In genomic region chr13:43293986-43294880, GRCh38 we compare ENCODE assay signal across 15 cellular contexts.
DNase-seq lines count a peak whose midpoint lies in the region; ATAC-seq, FAIRE-seq and TF ChIP-seq lines count a peak whose summit lies in the region.
"Had no signal": no experiment of that assay in that cellular context is flagged by ENCODE, and none has a peak within 500 bp of the region (broad histone marks: within the 10 kb centered on the region; RNA-seq: fewer than 3 reads in every experiment).

No MANE protein-coding gene starts in this region.

- peak overlapping the region; percentile 49 for H2BK20ac ChIP-seq in IMR-90 (ENCODE audit: low read depth, low read length)

- no peak overlapping the region for H2BK5ac ChIP-seq in IMR-90 (ENCODE audit: low read depth, low read length, poor library complexity, severe bottlenecking)

- no peaks in the 10 kb centered on the region for H3K27me3 ChIP-seq in BE2C
- no peaks in the 10 kb centered on the region for H3K27me3 ChIP-seq in IMR-90 (ENCODE audit: control insufficient read depth, insufficient read depth, low read length)
- H3K27me3 ChIP-seq: BLaER1 had no signal

- peak overlapping the region in 1 of 2 experiments; percentile 72; a peak in 2 of 4 replicates for H4K8ac ChIP-seq in IMR-90 (ENCODE audit: low read depth in 2 of 2, low read length in 2 of 2)

- no peak overlapping the region for H3K9ac ChIP-seq in IMR-90 (ENCODE audit: low read depth, low read length)
- H3K9ac ChIP-seq: BLaER1 had no signal

- H4K20me1 ChIP-seq in IMR-90 (ENCODE audit: insufficient read depth, low read length), result no peaks in the 10 kb centered on the region
- H4K20me1 ChIP-seq: BLaER1 had no signal

- FAIRE-seq in GM12891 (lab: Jason Lieb, UNC), result no peak
- FAIRE-seq: GM12892 had no signal

- H2AK9ac ChIP-seq in IMR-90 (replicated peaks; ENCODE audit: low read depth, low read length, poor library complexity), result no peak overlapping the region

- peak overlapping the region; percentile 62 for H3K18ac ChIP-seq in IMR-90 (ENCODE audit: low read depth, low read length)

- TF ChIP-seq POLR2A in IMR-90 (IDR thresholded peaks at IDR 0.05; ENCODE audit: low read depth, low read length), result no peak
- no peak for TF ChIP-seq POLR2A in GM12891 (IDR thresholded peaks at IDR 0.05; ENCODE audit: low read depth, low read length)

- H3K23ac ChIP-seq in IMR-90 (ENCODE audit: low read depth, low read length), result peak overlapping the region; percentile 62; the same call in 1 of the 2 replicates

- no peak overlapping the region; the same call in 1 of the 2 replicates for H3K4me2 ChIP-seq in IMR-90 (ENCODE audit: low read depth, low read length)
- H3K4me2 ChIP-seq: BLaER1 had no signal

- H3K36me3 ChIP-seq in BE2C, result no peaks in the 10 kb centered on the region
- no peaks in the 10 kb centered on the region for H3K36me3 ChIP-seq in IMR-90 (ENCODE audit: control insufficient read depth, insufficient read depth, low read length)
- H3K36me3 ChIP-seq: BLaER1 had no signal

- no peaks in the 10 kb centered on the region for H3K79me1 ChIP-seq in IMR-90 (ENCODE audit: low read depth in 1 of 2, low read length in 2 of 2)

- H3K4me3 ChIP-seq in BE2C (ENCODE audit: low read depth, low read length) (no peak overlapping the region), IMR-90 (ENCODE audit: insufficient read depth, low read depth, low read length) (no peak overlapping the region), astrocyte of the cerebellum (ENCODE audit: low read depth, low read length) (no peak overlapping the region)
- H3K4me3 ChIP-seq: BLaER1 had no signal

- in situ Hi-C loops in IMR-90 (cut with MboI; ENCODE audit: low sequenced_read_pairs) (no loop called here), astrocyte of the cerebellum (cut with HindIII; ENCODE audit: low sequenced_read_pairs) (no loop called here)

- intact Hi-C loops in IMR-90 (cut with micrococcal nuclease), result no loop called here

- H2AFZ ChIP-seq in IMR-90 (replicated peaks; ENCODE audit: low read length, poor library complexity), result no peak overlapping the region

- no peak overlapping the region for H4K5ac ChIP-seq in IMR-90 (ENCODE audit: low read depth, low read length)

- peak overlapping the region; percentile 34; the same call in 1 of the 2 replicates for H3K27ac ChIP-seq in IMR-90 (ENCODE audit: insufficient read depth, low read length)
- H3K27ac ChIP-seq: 22Rv1, BLaER1 had no signal

- no TSS peak for BruUV-seq in IMR-90 (replicated peaks; lab: Mats Ljungman, UMichigan)

- TF ChIP-seq RAD21 in IMR-90 (IDR thresholded peaks at IDR 0.05; ENCODE audit: low read length), result no peak

- no peak overlapping the region; the same call in 2 of the 3 replicates for H2BK15ac ChIP-seq in IMR-90 (ENCODE audit: low read depth, low read length)

- peaks cover 19% of the 10 kb centered on the region for H3K4me1 ChIP-seq in BE2C
- peaks cover 14% of the 10 kb centered on the region for H3K4me1 ChIP-seq in IMR-90 (ENCODE audit: control insufficient read depth, insufficient read depth, low read length)
- H3K4me1 ChIP-seq: BLaER1, Caco-2 had no signal

- DNase-seq in BE2C, result peak; percentile 26
- peak; percentile 43 for DNase-seq in IMR-90
- DNase-seq in astrocyte of the cerebellum (ENCODE audit: low read depth), result peak; percentile 37
- DNase-seq in left kidney (ENCODE audit: low read depth, low spot score), result peak; percentile 46
- no peak for DNase-seq in GM12891 (ENCODE audit: insufficient read length, low spot score)
- DNase-seq in kidney tubule cell (ENCODE audit: low spot score), result no peak
- DNase-seq in NCI-H2196 treated with DMSO at 0.1 percent for 48 hours (lab: John Stamatoyannopoulos, UW; ENCODE audit: unreplicated experiment), result no peak
- DNase-seq: Caco-2; CD8-positive, alpha-beta memory T cell; DMS53 had no signal

- H2AK5ac ChIP-seq in IMR-90 (ENCODE audit: low read depth, low read length), result peak overlapping the region; percentile 68; the same call in 1 of the 2 replicates

- CTCF ChIA-PET in IMR-90 (lab: Yijun Ruan, JAX), result no interaction called here

- H3K4ac ChIP-seq in IMR-90 (ENCODE audit: low read depth, low read length), result peak overlapping the region; percentile 57

- peak overlapping the region; percentile 70 for H3K14ac ChIP-seq in IMR-90 (replicated peaks; ENCODE audit: low read depth, low read length)

- H3K9me3 ChIP-seq in BE2C, result no peaks in the 10 kb centered on the region
- no peaks in the 10 kb centered on the region for H3K9me3 ChIP-seq in IMR-90 (ENCODE audit: control insufficient read depth, insufficient read depth, low read length)
- H3K9me3 ChIP-seq: BLaER1, Caco-2 had no signal

- WGBS in IMR-90 (ENCODE audit: extremely low coverage in 2 of 2, insufficient read length in 1 of 2), 2 experiments, result no CpG with 5 or more reads among the region's 8 CpGs

- H3K56ac ChIP-seq in IMR-90 (ENCODE audit: extremely low read depth, insufficient read depth, low read length), result no peak overlapping the region

- TF ChIP-seq CTCF in BE2C (IDR thresholded peaks at IDR 0.05; ENCODE audit: low read depth, low read length) (no peak), IMR-90 (conservative IDR thresholded peaks at IDR 0.05; ENCODE audit: low read depth, low read length) (no peak), astrocyte of the cerebellum (IDR thresholded peaks at IDR 0.05; ENCODE audit: low read depth, low read length, missing control alignments) (no peak)

- dilution Hi-C loops in IMR-90 (cut with HindIII; ENCODE audit: low sequenced_read_pairs, unreplicated experiment), result no loop called here

- H2BK120ac ChIP-seq in IMR-90 (ENCODE audit: low read depth, low read length), result peak overlapping the region; percentile 47

- ATAC-seq in IMR-90 (ENCODE audit: low read depth), result peak; percentile 42; the same call in 1 of the 2 replicates
- ATAC-seq in HG02642 (IDR thresholded peaks at IDR 0.05; ENCODE audit: poor library complexity, unreplicated experiment), result no peak
- ATAC-seq: HCT116 had no signal

- POLR2A ChIA-PET in IMR-90 (lab: Charles Lee; ENCODE audit: unreplicated experiment), result no interaction called here

- H3K9me1 ChIP-seq in IMR-90 (ENCODE audit: insufficient read depth, low read length), result peaks cover 8% of the 10 kb centered on the region; the same call in 1 of the 2 replicates

- H4K91ac ChIP-seq in IMR-90 (ENCODE audit: insufficient read depth, low read depth, low read length), result peak overlapping the region; percentile 45; the same call in 1 of the 2 replicates

TF ChIP-seq in IMR-90, 13 proteins besides CTCF, POLR2A, EP300 and RAD21 (continues in another document):
- TF ChIP-seq USF2 (IDR thresholded peaks at IDR 0.05; ENCODE audit: low read depth, low read length) (no peak), MXI1 (IDR thresholded peaks at IDR 0.05; ENCODE audit: borderline replicate concordance, low read depth, low read length) (no peak), NFE2L2 (IDR thresholded peaks at IDR 0.05; ENCODE audit: low read depth, low read length) (no peak), SMC3 (IDR thresholded peaks at IDR 0.05; ENCODE audit: low read depth, low read length) (no peak), MAFK (IDR thresholded peaks at IDR 0.05; ENCODE audit: low read depth, low read length) (no peak), MAZ (IDR thresholded peaks at IDR 0.05; ENCODE audit: borderline replicate concordance, low read depth, low read length) (no peak), CEBPB (IDR thresholded peaks at IDR 0.05; ENCODE audit: low read depth, low read length) (no peak), CHD1 (IDR thresholded peaks at IDR 0.05; ENCODE audit: low read depth, low read length) (no peak), RCOR1 (IDR thresholded peaks at IDR 0.05; ENCODE audit: insufficient replicate concordance, low read length) (no peak), BHLHE40 (IDR thresholded peaks at IDR 0.05; ENCODE audit: low read depth, low read length) (no peak), FOS (IDR thresholded peaks at IDR 0.05; ENCODE audit: low read depth, low read length) (no peak)

TF ChIP-seq in GM12891, 5 proteins besides CTCF, POLR2A, EP300 and RAD21:
- TF ChIP-seq POLR2AphosphoS5 (IDR thresholded peaks at IDR 0.05; ENCODE audit: low read depth, low read length) (no peak), PAX5 (IDR thresholded peaks at IDR 0.05; ENCODE audit: insufficient read depth, low read length, severe bottlenecking) (no peak), TAF1 (IDR thresholded peaks at IDR 0.05; ENCODE audit: low read depth, low read length) (no peak), POU2F2 (IDR thresholded peaks at IDR 0.05; ENCODE audit: low read depth, low read length) (no peak), SPI1 (IDR thresholded peaks at IDR 0.05; ENCODE audit: low read depth, low read length) (no peak)

Comparison
In these comparisons a context has a peak if more than half of its experiments do, and no peak if none do; other contexts are left out.
1. DNase-seq: peak in BE2C (single experiment), IMR-90 (single experiment), astrocyte of the cerebellum (single experiment) and left kidney (single experiment); none in GM12891 (single experiment), kidney tubule cell (single experiment) and NCI-H2196 treated with DMSO at 0.1 percent for 48 hours (single experiment).